ENCODE assay signal across 28 cellular contexts in the genomic region with DNA sequence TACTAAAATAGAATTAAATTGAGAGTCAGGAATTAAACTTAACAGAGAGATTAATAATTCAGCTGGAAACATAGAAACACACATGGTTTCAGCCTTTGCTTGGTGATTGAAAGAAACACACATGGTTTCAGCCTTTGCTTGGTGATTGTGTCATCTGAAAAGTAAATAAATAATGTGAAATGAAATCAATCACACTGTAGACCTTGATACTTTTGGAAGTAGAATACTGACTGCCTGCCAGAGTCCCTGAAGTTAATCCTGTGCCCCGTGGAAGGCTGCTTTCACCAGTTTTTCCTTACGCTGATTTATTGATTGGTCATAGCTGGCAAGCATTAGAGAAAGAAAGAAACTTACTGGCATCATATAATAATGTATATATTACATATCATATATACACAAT.
DNase-seq lines count a peak whose midpoint lies in the region; ATAC-seq, FAIRE-seq and TF ChIP-seq lines count a peak whose summit lies in the region.
"Had no signal": no experiment of that assay in that cellular context is flagged by ENCODE, and none has a peak within 500 bp of the region (broad histone marks: within the 10 kb centered on the region; RNA-seq: fewer than 3 reads in every experiment).

No MANE protein-coding gene starts in this region.

- H3K9me3 ChIP-seq in liver (ENCODE audit: control insufficient read depth in 4 of 4, low read length in 3 of 4) = no peaks in the 10 kb centered on the region
- H3K9me3 ChIP-seq in HepG2 (ENCODE audit: low read length) = peaks cover 62% of the 10 kb centered on the region
- no peaks in the 10 kb centered on the region for H3K9me3 ChIP-seq in pancreas
- H3K9me3 ChIP-seq: BE2C, BLaER1 had no signal

- ATAC-seq in HepG2 = no peak
- peak; percentile 98 for ATAC-seq in left lobe of liver
- peak; percentile 91 to 99 (median 96) for ATAC-seq in pancreas
- no peak for ATAC-seq in GM21825 (IDR thresholded peaks at IDR 0.05; ENCODE audit: unreplicated experiment)
- ATAC-seq: GM12878 had no signal

- DNase-seq in HepG2 (ENCODE audit: low spot score) (no peak), left lobe of liver (ENCODE audit: low spot score) (peak; percentile 56), mucosa of gallbladder (ENCODE audit: low spot score) (peak; percentile 59), pancreas (peak in 3 of 6 donors; percentile 26 to 44 (median 31)), KBM-7 (no peak)
- no peak for DNase-seq in activated T-cell treated with anti-CD3 and anti-CD28 coated beads, Interleukin-2, amount 50 U/mL, for 24 hours
- DNase-seq: 8988T; ACHN; BE2C; C1 segment of cervical spinal cord; CD4-positive, alpha-beta memory T cell; CD4-positive, CD25-positive, alpha-beta regulatory T cell; CD8-positive, alpha-beta memory T cell; COR-L47; DMS 273 treated with DMSO at 0.1 percent for 48 hours; DMS153; DMS79; DND-41; EL; GDM1 had no signal

- H3K27ac Mint-ChIP-seq in activated T-cell treated with anti-CD3 and anti-CD28 coated beads, Interleukin-2, amount 50 U/mL, for 24 hours = no peak overlapping the region
- H3K27ac Mint-ChIP-seq: CD14-positive monocyte; CD4-positive, alpha-beta memory T cell; CD4-positive, CD25-positive, alpha-beta regulatory T cell; CD8-positive, alpha-beta memory T cell had no signal

- no peaks in the 10 kb centered on the region for H3K27me3 Mint-ChIP-seq in activated T-cell treated with anti-CD3 and anti-CD28 coated beads, Interleukin-2, amount 50 U/mL, for 24 hours
- H3K27me3 Mint-ChIP-seq: CD4-positive, alpha-beta memory T cell; CD4-positive, CD25-positive, alpha-beta regulatory T cell had no signal

- peaks cover 25% of the 10 kb centered on the region for H3K9me3 Mint-ChIP-seq in activated T-cell treated with anti-CD3 and anti-CD28 coated beads, Interleukin-2, amount 50 U/mL, for 24 hours

- CTCF ChIA-PET in HepG2 (lab: Yijun Ruan, JAX; ENCODE audit: low intra/inter-chr PET ratio, low total read pairs) = no interaction called here

- H3K4me3 ChIP-seq in liver (ENCODE audit: low read depth in 1 of 3, low read length in 3 of 3) (no peak overlapping the region), HepG2 (replicated peaks in 1 of 3; ENCODE audit: insufficient read depth in 1 of 3, low read depth in 2 of 3, low read length in 3 of 3) (no peak overlapping the region), pancreas (no peak overlapping the region)
- H3K4me3 ChIP-seq: BLaER1, GM12878 had no signal

- H3K4me2 ChIP-seq in HepG2 (ENCODE audit: low read depth, low read length) = no peak overlapping the region
- H3K4me2 ChIP-seq: BLaER1 had no signal

- no peak for TF ChIP-seq CTCF in liver (IDR thresholded peaks at IDR 0.05; ENCODE audit: low read depth, low read length, missing input control)
- TF ChIP-seq CTCF in HepG2 (CRISPR knock-in tag; IDR thresholded peaks at IDR 0.05) = no peak
- TF ChIP-seq CTCF in pancreas (IDR thresholded peaks at IDR 0.05) = no peak

- TF ChIP-seq EP300 in HepG2 (IDR thresholded peaks at IDR 0.05; ENCODE audit: low read depth in 2 of 2, low read length in 2 of 2) = no peak
- no peak for TF ChIP-seq EP300 in HepG2 (CRISPR knock-in tag; IDR thresholded peaks at IDR 0.05; ENCODE audit: borderline replicate concordance)

- no TSS peak for BruUV-seq in HepG2 (replicated peaks; lab: Mats Ljungman, UMichigan)

- H3K27me3 ChIP-seq in liver (ENCODE audit: control insufficient read depth in 4 of 4, insufficient read depth in 4 of 4, low read length in 3 of 4) = no peaks in the 10 kb centered on the region
- no peaks in the 10 kb centered on the region for H3K27me3 ChIP-seq in HepG2 (ENCODE audit: control insufficient read depth in 1 of 2, insufficient read depth in 2 of 2, low read length in 2 of 2)
- no peaks in the 10 kb centered on the region for H3K27me3 ChIP-seq in pancreas
- H3K27me3 ChIP-seq: BE2C, BLaER1 had no signal

- H4K20me1 ChIP-seq in HepG2 (ENCODE audit: insufficient read depth, low read length) = no peaks in the 10 kb centered on the region
- H4K20me1 ChIP-seq: BLaER1 had no signal

- TF ChIP-seq RAD21 in liver (IDR thresholded peaks at IDR 0.05) (peak; percentile 14 to 24), HepG2 (CRISPR knock-in tag; IDR thresholded peaks at IDR 0.05) (no peak)

- intact Hi-C loops in HepG2 (cut with micrococcal nuclease; ENCODE audit: unreplicated experiment) (no loop called here), pancreas (cut with DNase I) (no loop called here)

- FAIRE-seq in HepG2 (lab: Jason Lieb, UNC) (no peak), pancreas (lab: Jason Lieb, UNC) (no peak)
- FAIRE-seq: GM12878, GM12892, GM18507, GM19239 had no signal

- H3K4me1 Mint-ChIP-seq in activated T-cell treated with anti-CD3 and anti-CD28 coated beads, Interleukin-2, amount 50 U/mL, for 24 hours (ENCODE audit: low read depth) = no peaks in the 10 kb centered on the region
- H3K4me1 Mint-ChIP-seq: CD4-positive, alpha-beta memory T cell; CD4-positive, CD25-positive, alpha-beta regulatory T cell; CD8-positive, alpha-beta memory T cell had no signal

- no peaks in the 10 kb centered on the region for H3K79me2 ChIP-seq in HepG2 (ENCODE audit: insufficient read depth, low read length)

- POLR2A ChIA-PET in HepG2 (lab: Yijun Ruan, JAX) = no interaction called here

- TF ChIP-seq POLR2A in HepG2 (IDR thresholded peaks at IDR 0.05; ENCODE audit: insufficient read depth in 1 of 2, low read depth in 2 of 2, low read length in 2 of 2) = no peak

- H3K36me3 Mint-ChIP-seq in activated T-cell treated with anti-CD3 and anti-CD28 coated beads, Interleukin-2, amount 50 U/mL, for 24 hours (ENCODE audit: low read depth) = no peaks in the 10 kb centered on the region
- H3K36me3 Mint-ChIP-seq: CD14-positive monocyte; CD4-positive, alpha-beta memory T cell; CD4-positive, CD25-positive, alpha-beta regulatory T cell; CD8-positive, alpha-beta memory T cell had no signal

- no peaks in the 10 kb centered on the region for H3K36me3 ChIP-seq in liver (ENCODE audit: control insufficient read depth in 4 of 4, insufficient read depth in 3 of 4, low read depth in 1 of 4, low read length in 3 of 4)
- no peaks in the 10 kb centered on the region for H3K36me3 ChIP-seq in HepG2 (replicated peaks in 1 of 2; ENCODE audit: control insufficient read depth in 1 of 2, insufficient read depth in 2 of 2, low read length in 2 of 2)
- no peaks in the 10 kb centered on the region for H3K36me3 ChIP-seq in pancreas
- H3K36me3 ChIP-seq: BE2C, BLaER1 had no signal

- in situ Hi-C loops in HepG2 (cut with HindIII; ENCODE audit: extremely low pct_ligation_motif_present, low pct_unique_long_range_greater_than_20kb) (no loop called here), KBM-7 (cut with MboI; ENCODE audit: low pct_unique_long_range_greater_than_20kb, low sequenced_read_pairs) (no loop called here)

- H3K9ac ChIP-seq in liver (ENCODE audit: low read depth in 1 of 2, low read length in 2 of 2) = no peak overlapping the region
- no peak overlapping the region for H3K9ac ChIP-seq in HepG2 (ENCODE audit: insufficient read depth, low read depth, low read length)
- H3K9ac ChIP-seq: BLaER1 had no signal

- H3K4me1 ChIP-seq in liver (ENCODE audit: control insufficient read depth in 4 of 4, insufficient read depth in 4 of 4, low read length in 3 of 4) (no peaks in the 10 kb centered on the region), HepG2 (ENCODE audit: insufficient read depth, low read length) (no peaks in the 10 kb centered on the region), pancreas (peaks cover 0 to 12% (median 12%) of the 10 kb centered on the region in 3 donors)
- H3K4me1 ChIP-seq: BE2C had no signal

- 35% methylated on average over 2 of the region's 2 CpGs for WGBS in liver
- WGBS in HepG2 (ENCODE audit: low lambda C conversion rate) = 1% methylated on average over 2 of the region's 2 CpGs
- WGBS in pancreas, 2 donors = 8 to 18% methylated on average over 2 of the region's 2 CpGs

- no peak overlapping the region for H2AFZ ChIP-seq in HepG2 (ENCODE audit: low read length)

- H3K27ac ChIP-seq in liver (ENCODE audit: low read depth in 1 of 2, low read length in 2 of 2) (peak overlapping the region; percentile 68 to 85), HepG2 (ENCODE audit: extremely low read length, insufficient read depth, low read length) (no peak overlapping the region), pancreas (peak overlapping the region in 1 of 4 donors; percentile 21)
- H3K27ac ChIP-seq: BLaER1 had no signal

- H3K4me3 Mint-ChIP-seq in activated T-cell treated with anti-CD3 and anti-CD28 coated beads, Interleukin-2, amount 50 U/mL, for 24 hours = no peak overlapping the region
- H3K4me3 Mint-ChIP-seq: CD14-positive monocyte; CD4-positive, alpha-beta memory T cell; CD4-positive, CD25-positive, alpha-beta regulatory T cell; CD8-positive, alpha-beta memory T cell had no signal

TF ChIP-seq in liver, 16 proteins besides CTCF, POLR2A, EP300 and RAD21:
- TF ChIP-seq RXRA (IDR thresholded peaks at IDR 0.05) (peak in 1 of 2 donors; percentile 27), HNF4A (conservative IDR thresholded peaks at IDR 0.05) (peak; percentile 74 to 80), FOXA2 (IDR thresholded peaks at IDR 0.05) (peak; percentile 42), HNF4G (IDR thresholded peaks at IDR 0.05) (peak; percentile 37), YY1 (IDR thresholded peaks at IDR 0.05) (peak; percentile 12), JUND (IDR thresholded peaks at IDR 0.05) (peak in 1 of 2 donors; percentile 40), FOXA1 (IDR thresholded peaks at IDR 0.05) (no peak), TAF1 (conservative IDR thresholded peaks at IDR 0.05) (no peak), SP1 (IDR thresholded peaks at IDR 0.05) (peak; percentile 44)
- TF ChIP-seq, protein P1, sequence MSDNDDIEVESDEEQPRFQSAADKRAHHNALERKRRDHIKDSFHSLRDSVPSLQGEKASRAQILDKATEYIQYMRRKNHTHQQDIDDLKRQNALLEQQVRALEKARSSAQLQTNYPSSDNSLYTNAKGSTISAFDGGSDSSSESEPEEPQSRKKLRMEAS (IDR thresholded peaks at IDR 0.05) = peak; percentile 62

TF ChIP-seq in HepG2, 621 proteins besides CTCF, POLR2A, EP300 and RAD21 (continues in another document):
- TF ChIP-seq, protein P2, sequence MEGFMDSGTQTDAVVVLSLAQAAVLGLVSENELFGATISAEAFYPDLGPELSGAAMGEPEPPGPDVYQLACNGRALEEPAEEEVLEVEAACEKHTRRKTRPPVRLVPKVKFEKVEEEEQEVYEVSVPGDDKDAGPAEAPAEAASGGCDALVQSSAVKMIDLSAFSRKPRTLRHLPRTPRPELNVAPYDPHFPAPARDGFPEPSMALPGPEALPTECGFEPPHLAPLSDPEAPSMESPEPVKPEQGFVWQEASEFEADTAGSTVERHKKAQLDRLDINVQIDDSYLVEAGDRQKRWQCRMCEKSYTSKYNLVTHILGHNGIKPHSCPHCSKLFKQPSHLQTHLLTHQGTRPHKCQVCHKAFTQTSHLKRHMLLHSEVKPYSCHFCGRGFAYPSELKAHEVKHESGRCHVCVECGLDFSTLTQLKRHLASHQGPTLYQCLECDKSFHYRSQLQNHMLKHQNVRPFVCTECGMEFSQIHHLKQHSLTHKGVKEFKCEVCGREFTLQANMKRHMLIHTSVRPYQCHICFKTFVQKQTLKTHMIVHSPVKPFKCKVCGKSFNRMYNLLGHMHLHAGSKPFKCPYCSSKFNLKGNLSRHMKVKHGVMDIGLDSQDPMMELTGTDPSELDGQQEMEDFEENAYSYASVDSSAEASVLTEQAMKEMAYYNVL (CRISPR knock-in tag; IDR thresholded peaks at IDR 0.05; ENCODE audit: borderline replicate concordance) = no peak
- TF ChIP-seq ADNP (CRISPR knock-in tag; IDR thresholded peaks at IDR 0.05) = no peak
- TF ChIP-seq ZMYM3 (CRISPR knock-in tag; IDR thresholded peaks at IDR 0.05) = no peak

Comparison
In these comparisons a context has a peak if more than half of its experiments do, and no peak if none do; other contexts are left out.
1. ATAC-seq: peak in left lobe of liver (single experiment) and pancreas (4 of 4); none in HepG2 (single experiment) and GM21825 (single experiment).
2. DNase-seq: peak in left lobe of liver (single experiment) and mucosa of gallbladder (single experiment); none in HepG2 (single experiment), KBM-7 (single experiment) and activated T-cell treated with anti-CD3 and anti-CD28 coated beads, Interleukin-2, amount 50 U/mL, for 24 hours (single experiment).